In genomic region chr19:11088508-11089253, GRCh38 we compare ENCODE assay signal across 2 cellular contexts.
TF ChIP-seq lines count a peak whose summit lies in the region.

No MANE protein-coding gene starts in this region.

TF ChIP-seq in SK-N-SH, 30 proteins besides CTCF, POLR2A, EP300 and RAD21 (continued from another document):
- TF ChIP-seq ZBTB33 (IDR thresholded peaks at IDR 0.05; ENCODE audit: borderline replicate concordance, low read depth): no peak
- TF ChIP-seq NRF1 (IDR thresholded peaks at IDR 0.05; ENCODE audit: low read depth, low read length): no peak
- TF ChIP-seq PBX3 (IDR thresholded peaks at IDR 0.05): no peak
- no peak for TF ChIP-seq RFX5 (IDR thresholded peaks at IDR 0.05; ENCODE audit: low read length)
- TF ChIP-seq TAF1 (IDR thresholded peaks at IDR 0.05; ENCODE audit: borderline replicate concordance, low read depth, low read length): no peak
- no peak for TF ChIP-seq EZH2phosphoT487 (IDR thresholded peaks at IDR 0.05; ENCODE audit: borderline replicate concordance, low read depth)

TF ChIP-seq in SK-N-SH treated with all-trans-retinoic acid at 6 μM for 48 hours, 23 proteins besides CTCF, POLR2A, EP300 and RAD21 (continued from another document):
- TF ChIP-seq TSHZ2 (CRISPR knock-in tag; IDR thresholded peaks at IDR 0.05) (no peak), CREB5 (CRISPR knock-in tag; IDR thresholded peaks at IDR 0.05; ENCODE audit: low read depth) (no peak), ARNTL (CRISPR knock-in tag; IDR thresholded peaks at IDR 0.05; ENCODE audit: borderline replicate concordance, low read depth) (no peak), ESRRG (CRISPR knock-in tag; IDR thresholded peaks at IDR 0.05) (no peak), PATZ1 (CRISPR knock-in tag; IDR thresholded peaks at IDR 0.05; ENCODE audit: borderline replicate concordance) (no peak)
